In the genomic region with DNA sequence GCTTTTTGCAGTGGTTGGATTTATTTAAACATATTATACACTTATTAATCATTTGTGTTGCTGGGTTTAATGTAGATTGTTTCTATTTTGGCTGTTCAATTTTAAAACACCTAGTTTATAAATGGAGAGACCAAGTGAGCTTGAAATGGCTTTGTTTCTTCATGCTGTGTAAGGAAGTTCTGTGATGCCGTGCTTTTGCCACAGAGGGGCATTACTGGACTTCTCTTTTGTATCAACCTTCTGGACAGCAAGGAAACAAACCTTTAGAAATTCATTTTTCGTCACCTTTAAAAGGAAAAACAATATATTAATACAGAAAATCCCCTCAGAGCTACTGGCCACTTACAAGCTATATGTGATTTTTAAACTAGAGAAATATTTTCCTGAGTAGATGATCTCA, we compare ENCODE assay signal across 12 cellular contexts.
DNase-seq lines count a peak whose midpoint lies in the region; ATAC-seq and TF ChIP-seq lines count a peak whose summit lies in the region.
"Had no signal": no experiment of that assay in that cellular context is flagged by ENCODE, and none has a peak within 500 bp of the region (broad histone marks: within the 10 kb centered on the region; RNA-seq: fewer than 3 reads in every experiment).

No MANE protein-coding gene starts in this region.

- no peaks in the 10 kb centered on the region for H3K4me1 ChIP-seq in transverse colon
- no peaks in the 10 kb centered on the region for H3K4me1 ChIP-seq in ovary (ENCODE audit: insufficient read depth)

- TF ChIP-seq POLR2A in transverse colon (IDR thresholded peaks at IDR 0.05) (no peak), ovary (IDR thresholded peaks at IDR 0.05) (no peak)

- in situ Hi-C loops in transverse colon (cut with MboI; ENCODE audit: low pct_ligation_motif_present in 1 of 4, low pct_unique_long_range_greater_than_20kb in 1 of 4, low sequenced_read_pairs in 3 of 4): no loop called here

- H3K9me3 ChIP-seq in transverse colon: no peaks in the 10 kb centered on the region
- no peaks in the 10 kb centered on the region for H3K9me3 ChIP-seq in ovary

- H3K36me3 ChIP-seq in transverse colon (no peaks in the 10 kb centered on the region), ovary (no peaks in the 10 kb centered on the region)

- no peak for ATAC-seq in HG03460 (IDR thresholded peaks at IDR 0.05; ENCODE audit: unreplicated experiment)
- ATAC-seq: K562 had no signal

- intact Hi-C loops in transverse colon (cut with DNase I; ENCODE audit: low total_unique reads) (no loop called here), ovary (cut with DNase I) (no loop called here)

- H3K27me3 ChIP-seq in transverse colon (no peaks in the 10 kb centered on the region), ovary (no peaks in the 10 kb centered on the region)

- no peak overlapping the region for H3K27ac ChIP-seq in VCaP
- no peak overlapping the region for H3K27ac ChIP-seq in transverse colon
- no peak overlapping the region for H3K27ac ChIP-seq in ovary

- DNase-seq in AG10803 (ENCODE audit: low read depth) (peak; percentile 42), LHCN-M2 (ENCODE audit: low read depth) (peak; percentile 30), left kidney (ENCODE audit: low read depth, low spot score) (peak; percentile 12), transverse colon (no peak), NCI-H345 (lab: John Stamatoyannopoulos, UW) (no peak), ovary (no peak)
- DNase-seq: activated gamma-delta T cell treated with Interleukin-2 at 50 U/mL for 16 hours; effector CD4-positive, alpha-beta T cell; islet precursor cell had no signal

- TF ChIP-seq EP300 in transverse colon (IDR thresholded peaks at IDR 0.05; ENCODE audit: low read depth) (no peak), ovary (IDR thresholded peaks at IDR 0.05) (no peak)

- TF ChIP-seq CTCF in AG10803 (conservative IDR thresholded peaks at IDR 0.05; ENCODE audit: low read length) (peak; percentile 62), VCaP (conservative IDR thresholded peaks at IDR 0.05) (peak; percentile 85), transverse colon (IDR thresholded peaks at IDR 0.05) (no peak), ovary (IDR thresholded peaks at IDR 0.05) (no peak)

- 21 to 25% methylated on average over 2 of the region's 2 CpGs for WGBS in transverse colon (ENCODE audit: low coverage in 1 of 2), 2 donors
- 17 to 23% (median 20%) methylated on average over 2 of the region's 2 CpGs for WGBS in ovary, 3 donors

- H3K4me3 ChIP-seq in AG10803 (ENCODE audit: low read length) (no peak overlapping the region), transverse colon (no peak overlapping the region), ovary (no peak overlapping the region)
- H3K4me3 ChIP-seq: K562 had no signal

Comparison
In these comparisons a context has a peak if more than half of its experiments do, and no peak if none do; other contexts are left out.
1. DNase-seq: peak in AG10803 (single experiment), LHCN-M2 (single experiment) and left kidney (single experiment); none in transverse colon (single experiment), NCI-H345 (single experiment) and ovary (0 of 5).
2. CTCF ChIP-seq: peak in AG10803 (single experiment) and VCaP (single experiment); none in transverse colon (0 of 5) and ovary (0 of 3).